Comparison of ENCODE assay signal across 9 cellular contexts in genomic region chr16:52068447-52069074, GRCh38.
DNase-seq lines count a peak whose midpoint lies in the region; ATAC-seq and TF ChIP-seq lines count a peak whose summit lies in the region.
"Had no signal": no experiment of that assay in that cellular context is flagged by ENCODE, and none has a peak within 500 bp of the region (broad histone marks: within the 10 kb centered on the region; RNA-seq: fewer than 3 reads in every experiment).

No MANE protein-coding gene starts in this region.

- no TSS peak for BruUV-seq in mammary epithelial cell (replicated peaks; lab: Mats Ljungman, UMichigan)

- dilution Hi-C loops in mammary epithelial cell (cut with HindIII; ENCODE audit: low sequenced_read_pairs), result no loop called here

- H3K9me3 ChIP-seq in mammary epithelial cell (replicated peaks; ENCODE audit: insufficient read depth, low read length), result no peaks in the 10 kb centered on the region
- no peaks in the 10 kb centered on the region for H3K9me3 ChIP-seq in lower lobe of right lung

- intact Hi-C loops in mammary epithelial cell (cut with micrococcal nuclease) (loop anchor here (1.0 to 2.0 kb wide), 3 partner anchors 123 to 844 kb away; no protein-coding TSS in a partner anchor), lower lobe of right lung (cut with DNase I) (no loop called here)

- CTCF ChIA-PET in mammary epithelial cell (lab: Charles Lee; ENCODE audit: low non-redundant PET), result interaction anchor here (0.6 kb wide), 1 partner anchor 118 kb away, joined by 3 read pairs; no protein-coding TSS in a partner anchor

- H3K9ac ChIP-seq in mammary epithelial cell (ENCODE audit: insufficient read depth, low read length), result no peak overlapping the region

- no peaks in the 10 kb centered on the region for H3K4me1 ChIP-seq in mammary epithelial cell (ENCODE audit: insufficient read depth, low read length)
- no peaks in the 10 kb centered on the region for H3K4me1 ChIP-seq in lower lobe of right lung

- ATAC-seq in lower lobe of right lung (peak; percentile 77 to 81), HG03432 (IDR thresholded peaks at IDR 0.05; ENCODE audit: unreplicated experiment) (no peak)

- H4K20me1 ChIP-seq in mammary epithelial cell (ENCODE audit: insufficient read depth, low read length), result no peaks in the 10 kb centered on the region

- H3K4me3 ChIP-seq in mammary epithelial cell (replicated peaks in 1 of 3; ENCODE audit: insufficient read depth in 1 of 3, low read depth in 2 of 3, low read length in 3 of 3) (no peak overlapping the region), lower lobe of right lung (no peak overlapping the region)

- peak; percentile 13 to 43 for TF ChIP-seq CTCF in mammary epithelial cell (conservative IDR thresholded peaks at IDR 0.05 in 1 of 2, IDR thresholded peaks at IDR 0.05 in 1 of 2; ENCODE audit: extremely low read depth in 1 of 2, insufficient read depth in 1 of 2, low read depth in 1 of 2, low read length in 2 of 2)
- TF ChIP-seq CTCF in lower lobe of right lung (IDR thresholded peaks at IDR 0.05), result peak; percentile 15

- DNase-seq in DMS153 (lab: John Stamatoyannopoulos, UW), result peak; percentile 48
- peak; percentile 38 for DNase-seq in NCI-H1694 (lab: John Stamatoyannopoulos, UW)
- DNase-seq in mammary epithelial cell, result peak; percentile 10
- no peak for DNase-seq in lower lobe of right lung
- no peak for DNase-seq in KG1 (lab: John Stamatoyannopoulos, UW)
- DNase-seq in stimulated activated naive CD4-positive, alpha-beta T cell treated with Interleukin-2 at 50 U/mL for 16 hours (lab: John Stamatoyannopoulos, UW), result no peak
- DNase-seq in CD1c-positive myeloid dendritic cell (ENCODE audit: extremely low spot score), result no peak
- DNase-seq: naive B cell had no signal

- no peak overlapping the region for H2AFZ ChIP-seq in mammary epithelial cell (ENCODE audit: low read depth, low read length)

- H3K27me3 ChIP-seq in mammary epithelial cell (ENCODE audit: insufficient read depth, low read length), result no peaks in the 10 kb centered on the region
- no peaks in the 10 kb centered on the region for H3K27me3 ChIP-seq in lower lobe of right lung (ENCODE audit: low read depth)

- H3K36me3 ChIP-seq in mammary epithelial cell (ENCODE audit: insufficient read depth, low read length) (no peaks in the 10 kb centered on the region), lower lobe of right lung (no peaks in the 10 kb centered on the region)

- H3K27ac ChIP-seq in mammary epithelial cell (ENCODE audit: insufficient read depth, low read depth, low read length) (no peak overlapping the region), lower lobe of right lung (no peak overlapping the region)

- in situ Hi-C loops in mammary epithelial cell (cut with MboI; ENCODE audit: low sequenced_read_pairs in 2 of 2), result no loop called here

- 22% methylated on average over 7 of the region's 8 CpGs for WGBS in mammary epithelial cell (ENCODE audit: low coverage, missing lambda C conversion rate)

- H3K4me2 ChIP-seq in mammary epithelial cell (ENCODE audit: insufficient read depth, low read depth, low read length), result no peak overlapping the region

- no peaks in the 10 kb centered on the region for H3K79me2 ChIP-seq in mammary epithelial cell (ENCODE audit: insufficient read depth, low read length)

Comparison
In these comparisons a context has a peak if more than half of its experiments do, and no peak if none do; other contexts are left out.
1. DNase-seq: peak in DMS153 (single experiment), NCI-H1694 (single experiment) and mammary epithelial cell (single experiment); none in lower lobe of right lung (single experiment), KG1 (single experiment), stimulated activated naive CD4-positive, alpha-beta T cell treated with Interleukin-2 at 50 U/mL for 16 hours (single experiment) and CD1c-positive myeloid dendritic cell (single experiment).